1 cellular context compared by ENCODE assay signal in the genomic region with DNA sequence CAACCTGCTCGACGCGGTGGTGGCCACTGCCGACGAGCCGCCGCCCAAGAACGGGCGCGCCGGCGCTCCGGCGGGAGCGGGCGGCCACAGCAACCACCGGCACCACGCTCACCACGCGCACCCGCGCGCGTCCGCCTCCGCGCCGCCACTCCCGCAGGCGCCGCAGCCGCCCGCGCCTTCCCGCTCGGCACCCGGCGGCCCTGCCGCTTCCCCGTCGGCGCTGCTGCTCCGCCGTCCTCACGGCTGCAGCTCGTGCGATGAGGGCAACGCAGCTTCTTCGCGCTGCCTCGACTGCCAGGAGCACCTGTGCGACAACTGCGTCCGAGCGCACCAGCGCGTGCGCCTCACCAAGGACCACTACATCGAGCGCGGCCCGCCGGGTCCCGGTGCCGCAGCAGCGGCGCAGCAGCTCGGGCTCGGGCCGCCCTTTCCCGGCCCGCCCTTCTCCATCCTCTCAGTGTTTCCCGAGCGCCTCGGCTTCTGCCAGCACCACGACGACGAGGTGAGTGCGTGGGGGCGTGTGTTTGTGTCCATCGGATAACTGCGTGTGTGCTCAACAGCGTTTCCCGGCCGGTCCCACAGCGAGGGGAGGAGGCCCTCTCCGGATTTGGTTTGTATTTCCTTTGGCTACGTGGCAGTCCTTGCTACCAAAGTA.
TF ChIP-seq lines count a peak whose summit lies in the region.

No MANE protein-coding gene starts in this region.

TF ChIP-seq in WTC11, 78 proteins besides CTCF, POLR2A, EP300 and RAD21 (continued from another document):
- no peak for TF ChIP-seq CREB1 (CRISPR knock-in tag; IDR thresholded peaks at IDR 0.05)
- TF ChIP-seq, protein P1, sequence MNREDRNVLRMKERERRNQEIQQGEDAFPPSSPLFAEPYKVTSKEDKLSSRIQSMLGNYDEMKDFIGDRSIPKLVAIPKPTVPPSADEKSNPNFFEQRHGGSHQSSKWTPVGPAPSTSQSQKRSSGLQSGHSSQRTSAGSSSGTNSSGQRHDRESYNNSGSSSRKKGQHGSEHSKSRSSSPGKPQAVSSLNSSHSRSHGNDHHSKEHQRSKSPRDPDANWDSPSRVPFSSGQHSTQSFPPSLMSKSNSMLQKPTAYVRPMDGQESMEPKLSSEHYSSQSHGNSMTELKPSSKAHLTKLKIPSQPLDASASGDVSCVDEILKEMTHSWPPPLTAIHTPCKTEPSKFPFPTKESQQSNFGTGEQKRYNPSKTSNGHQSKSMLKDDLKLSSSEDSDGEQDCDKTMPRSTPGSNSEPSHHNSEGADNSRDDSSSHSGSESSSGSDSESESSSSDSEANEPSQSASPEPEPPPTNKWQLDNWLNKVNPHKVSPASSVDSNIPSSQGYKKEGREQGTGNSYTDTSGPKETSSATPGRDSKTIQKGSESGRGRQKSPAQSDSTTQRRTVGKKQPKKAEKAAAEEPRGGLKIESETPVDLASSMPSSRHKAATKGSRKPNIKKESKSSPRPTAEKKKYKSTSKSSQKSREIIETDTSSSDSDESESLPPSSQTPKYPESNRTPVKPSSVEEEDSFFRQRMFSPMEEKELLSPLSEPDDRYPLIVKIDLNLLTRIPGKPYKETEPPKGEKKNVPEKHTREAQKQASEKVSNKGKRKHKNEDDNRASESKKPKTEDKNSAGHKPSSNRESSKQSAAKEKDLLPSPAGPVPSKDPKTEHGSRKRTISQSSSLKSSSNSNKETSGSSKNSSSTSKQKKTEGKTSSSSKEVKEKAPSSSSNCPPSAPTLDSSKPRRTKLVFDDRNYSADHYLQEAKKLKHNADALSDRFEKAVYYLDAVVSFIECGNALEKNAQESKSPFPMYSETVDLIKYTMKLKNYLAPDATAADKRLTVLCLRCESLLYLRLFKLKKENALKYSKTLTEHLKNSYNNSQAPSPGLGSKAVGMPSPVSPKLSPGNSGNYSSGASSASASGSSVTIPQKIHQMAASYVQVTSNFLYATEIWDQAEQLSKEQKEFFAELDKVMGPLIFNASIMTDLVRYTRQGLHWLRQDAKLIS (CRISPR knock-in tag; IDR thresholded peaks at IDR 0.05; ENCODE audit: borderline replicate concordance), result peak; percentile 80; the same call in 1 of the 2 replicates
- no peak for TF ChIP-seq NR1H2 (CRISPR knock-in tag; IDR thresholded peaks at IDR 0.05)
- no peak for TF ChIP-seq FOXJ3 (CRISPR knock-in tag; IDR thresholded peaks at IDR 0.05; ENCODE audit: borderline replicate concordance)
- TF ChIP-seq, protein P2, sequence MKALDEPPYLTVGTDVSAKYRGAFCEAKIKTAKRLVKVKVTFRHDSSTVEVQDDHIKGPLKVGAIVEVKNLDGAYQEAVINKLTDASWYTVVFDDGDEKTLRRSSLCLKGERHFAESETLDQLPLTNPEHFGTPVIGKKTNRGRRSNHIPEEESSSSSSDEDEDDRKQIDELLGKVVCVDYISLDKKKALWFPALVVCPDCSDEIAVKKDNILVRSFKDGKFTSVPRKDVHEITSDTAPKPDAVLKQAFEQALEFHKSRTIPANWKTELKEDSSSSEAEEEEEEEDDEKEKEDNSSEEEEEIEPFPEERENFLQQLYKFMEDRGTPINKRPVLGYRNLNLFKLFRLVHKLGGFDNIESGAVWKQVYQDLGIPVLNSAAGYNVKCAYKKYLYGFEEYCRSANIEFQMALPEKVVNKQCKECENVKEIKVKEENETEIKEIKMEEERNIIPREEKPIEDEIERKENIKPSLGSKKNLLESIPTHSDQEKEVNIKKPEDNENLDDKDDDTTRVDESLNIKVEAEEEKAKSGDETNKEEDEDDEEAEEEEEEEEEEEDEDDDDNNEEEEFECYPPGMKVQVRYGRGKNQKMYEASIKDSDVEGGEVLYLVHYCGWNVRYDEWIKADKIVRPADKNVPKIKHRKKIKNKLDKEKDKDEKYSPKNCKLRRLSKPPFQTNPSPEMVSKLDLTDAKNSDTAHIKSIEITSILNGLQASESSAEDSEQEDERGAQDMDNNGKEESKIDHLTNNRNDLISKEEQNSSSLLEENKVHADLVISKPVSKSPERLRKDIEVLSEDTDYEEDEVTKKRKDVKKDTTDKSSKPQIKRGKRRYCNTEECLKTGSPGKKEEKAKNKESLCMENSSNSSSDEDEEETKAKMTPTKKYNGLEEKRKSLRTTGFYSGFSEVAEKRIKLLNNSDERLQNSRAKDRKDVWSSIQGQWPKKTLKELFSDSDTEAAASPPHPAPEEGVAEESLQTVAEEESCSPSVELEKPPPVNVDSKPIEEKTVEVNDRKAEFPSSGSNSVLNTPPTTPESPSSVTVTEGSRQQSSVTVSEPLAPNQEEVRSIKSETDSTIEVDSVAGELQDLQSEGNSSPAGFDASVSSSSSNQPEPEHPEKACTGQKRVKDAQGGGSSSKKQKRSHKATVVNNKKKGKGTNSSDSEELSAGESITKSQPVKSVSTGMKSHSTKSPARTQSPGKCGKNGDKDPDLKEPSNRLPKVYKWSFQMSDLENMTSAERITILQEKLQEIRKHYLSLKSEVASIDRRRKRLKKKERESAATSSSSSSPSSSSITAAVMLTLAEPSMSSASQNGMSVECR (CRISPR knock-in tag; IDR thresholded peaks at IDR 0.05; ENCODE audit: borderline replicate concordance), result peak; percentile 42; the same call in 1 of the 2 replicates
- TF ChIP-seq, protein P3, sequence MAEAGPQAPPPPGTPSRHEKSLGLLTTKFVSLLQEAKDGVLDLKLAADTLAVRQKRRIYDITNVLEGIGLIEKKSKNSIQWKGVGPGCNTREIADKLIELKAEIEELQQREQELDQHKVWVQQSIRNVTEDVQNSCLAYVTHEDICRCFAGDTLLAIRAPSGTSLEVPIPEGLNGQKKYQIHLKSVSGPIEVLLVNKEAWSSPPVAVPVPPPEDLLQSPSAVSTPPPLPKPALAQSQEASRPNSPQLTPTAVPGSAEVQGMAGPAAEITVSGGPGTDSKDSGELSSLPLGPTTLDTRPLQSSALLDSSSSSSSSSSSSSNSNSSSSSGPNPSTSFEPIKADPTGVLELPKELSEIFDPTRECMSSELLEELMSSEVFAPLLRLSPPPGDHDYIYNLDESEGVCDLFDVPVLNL (CRISPR knock-in tag; IDR thresholded peaks at IDR 0.05; ENCODE audit: borderline replicate concordance, low read depth), result peak; percentile 52
- TF ChIP-seq SOX15 (CRISPR knock-in tag; IDR thresholded peaks at IDR 0.05), result no peak
- 0 out of 2 replicates have a peak, but pooled peaks have one; percentile 46 for TF ChIP-seq RELA (CRISPR knock-in tag; IDR thresholded peaks at IDR 0.05; ENCODE audit: borderline replicate concordance)
- TF ChIP-seq ZNF532 (CRISPR knock-in tag; IDR thresholded peaks at IDR 0.05; ENCODE audit: borderline replicate concordance), result no peak
- peak; percentile 80 for TF ChIP-seq FOXP1 (CRISPR knock-in tag; IDR thresholded peaks at IDR 0.05; ENCODE audit: borderline replicate concordance)
- peak; percentile 51; the same call in 1 of the 2 replicates for TF ChIP-seq MYBL2 (CRISPR knock-in tag; IDR thresholded peaks at IDR 0.05)
- TF ChIP-seq GRHL2 (CRISPR knock-in tag; IDR thresholded peaks at IDR 0.05; ENCODE audit: insufficient replicate concordance, severe bottlenecking), result no peak
- TF ChIP-seq ZNF671 (CRISPR knock-in tag; IDR thresholded peaks at IDR 0.05), result no peak
- no peak for TF ChIP-seq ZBTB21 (CRISPR knock-in tag; IDR thresholded peaks at IDR 0.05; ENCODE audit: borderline replicate concordance)
- TF ChIP-seq TCF7 (CRISPR knock-in tag; IDR thresholded peaks at IDR 0.05; ENCODE audit: low read depth), result no peak
- TF ChIP-seq ATF1 (CRISPR knock-in tag; IDR thresholded peaks at IDR 0.05), result peak; percentile 87
- peak; percentile 43; the same call in 1 of the 2 replicates for TF ChIP-seq JUN (CRISPR knock-in tag; IDR thresholded peaks at IDR 0.05)
